In genomic region chr5:150945947-150946346, GRCh38 we compare ENCODE assay signal across 10 cellular contexts. TPM values are rescaled to one million over a fixed set of nuclear protein-coding genes. Genes with fewer than 3 reads are reported as not detected.
DNase-seq lines count a peak whose midpoint lies in the region; ATAC-seq and TF ChIP-seq lines count a peak whose summit lies in the region.
"Had no signal": no experiment of that assay in that cellular context is flagged by ENCODE, and none has a peak within 500 bp of the region (broad histone marks: within the 10 kb centered on the region; RNA-seq: fewer than 3 reads in every experiment).

No MANE protein-coding gene starts in this region.

- no peaks in the 10 kb centered on the region for H3K27me3 ChIP-seq in HUES48 (ENCODE audit: control insufficient read depth, insufficient read depth, low read length)
- no peaks in the 10 kb centered on the region for H3K27me3 ChIP-seq in right lobe of liver
- H3K27me3 ChIP-seq in HAP-1 (ENCODE audit: low read depth): no peaks in the 10 kb centered on the region

- no peak for TF ChIP-seq POLR2A in right lobe of liver (IDR thresholded peaks at IDR 0.05)

- in situ Hi-C loops in HAP-1 (cut with MboI; ENCODE audit: low sequenced_read_pairs): no loop called here

- ATAC-seq in right lobe of liver (peak in 1 of 4 donors; percentile 12), GM18870 (IDR thresholded peaks at IDR 0.05; ENCODE audit: unreplicated experiment) (no peak)

- no peak overlapping the region for H3K9ac ChIP-seq in HUES48 (ENCODE audit: low read depth, low read length)

- H3K4me3 ChIP-seq in HUES48 (ENCODE audit: low read depth, low read length) (peak overlapping the region; percentile 34; the same call in 1 of the 2 replicates), coronary artery (peak overlapping the region; percentile 81), right lobe of liver (peak overlapping the region in 2 of 3 donors; percentile 26 to 56), HAP-1 (no peak overlapping the region)

- H3K36me3 ChIP-seq in HUES48 (ENCODE audit: control insufficient read depth, insufficient read depth, low read length) (no peaks in the 10 kb centered on the region), right lobe of liver (no peaks in the 10 kb centered on the region), HAP-1 (replicated peaks) (no peaks in the 10 kb centered on the region)

- TF ChIP-seq CTCF in coronary artery (IDR thresholded peaks at IDR 0.05) (no peak), right lobe of liver (IDR thresholded peaks at IDR 0.05) (no peak)

- intact Hi-C loops in right lobe of liver (cut with DNase I): no loop called here

- H3K9me3 ChIP-seq in HUES48 (ENCODE audit: control insufficient read depth, insufficient read depth, low read length) (peaks cover 88% of the 10 kb centered on the region), right lobe of liver (peaks cover 0 to 24% (median 0%) of the 10 kb centered on the region in 4 donors), HAP-1 (no peaks in the 10 kb centered on the region)

- no peak for DNase-seq in coronary artery (ENCODE audit: low spot score)
- no peak for DNase-seq in right lobe of liver
- DNase-seq in superior temporal gyrus (ENCODE audit: extremely low spot score): peak; percentile 20
- no peak for DNase-seq in T-helper 1 cell
- DNase-seq in EL: no peak
- no peak for DNase-seq in HAP-1 (ENCODE audit: low spot score in 2 of 2)
- DNase-seq: activated T-cell treated with anti-CD3 and anti-CD28 coated beads, Interleukin-2, amount 50 U/mL, for 1 hour; SW 1271 had no signal

- 37% methylated on average over 5 of the region's 5 CpGs for WGBS in right lobe of liver (ENCODE audit: insufficient coverage, low coverage, low lambda C conversion rate, missing lambda C conversion rate)

- H3K4me1 ChIP-seq in HUES48 (ENCODE audit: control insufficient read depth, insufficient read depth, low read length): no peaks in the 10 kb centered on the region
- no peaks in the 10 kb centered on the region for H3K4me1 ChIP-seq in right lobe of liver
- no peaks in the 10 kb centered on the region for H3K4me1 ChIP-seq in HAP-1

- H3K27ac ChIP-seq in HUES48 (ENCODE audit: low read depth, low read length) (no peak overlapping the region), coronary artery (peak overlapping the region; percentile 63 to 85), right lobe of liver (peak overlapping the region in 1 of 3 donors; percentile 7)

RNA-seq across cellular contexts. Expression of gene ZNF300, which starts 41.2 kb away (rescaled TPM):
- 1 to 10 TPM in 1 of 6 experiments, under 1 TPM in 5; 0.18 to 1.0 (median 0.58) TPM for total RNA-seq in right lobe of liver
